9 cellular contexts compared by ENCODE assay signal in genomic region chr7:144391823-144392255, GRCh38. TPM values are rescaled to one million over a fixed set of nuclear protein-coding genes. Genes with fewer than 3 reads are reported as not detected.
A peak's percentile ranks its signal among the peaks of the same experiment; 100 is the strongest.
DNase-seq lines count a peak whose midpoint lies in the region; ATAC-seq, FAIRE-seq and TF ChIP-seq lines count a peak whose summit lies in the region.
"Had no signal": no experiment of that assay in that cellular context is flagged by ENCODE, and none has a peak within 500 bp of the region (broad histone marks: within the 10 kb centered on the region; RNA-seq: fewer than 3 reads in every experiment).

No MANE protein-coding gene starts in this region.

- in situ Hi-C loops in GM12878 (cut with MboI) = loop anchor here (25.0 kb wide), 1 partner anchor 480 kb away; the partner anchor contains the start of gene TCAF1

- no peaks in the 10 kb centered on the region for H4K20me1 ChIP-seq in GM12878 (ENCODE audit: control insufficient read depth, insufficient read depth)

- no peaks in the 10 kb centered on the region; the same call in 1 of the 2 replicates for H3K4me1 ChIP-seq in Caco-2
- no peaks in the 10 kb centered on the region for H3K4me1 ChIP-seq in GM12878 (ENCODE audit: control insufficient read depth, insufficient read depth, low read length)

- H3K36me3 ChIP-seq in Caco-2 (ENCODE audit: control insufficient read depth, insufficient read depth, low read length) (no peaks in the 10 kb centered on the region), GM12878 (ENCODE audit: control insufficient read depth in 2 of 2, insufficient read depth in 2 of 2, low read length in 1 of 2) (no peaks in the 10 kb centered on the region)

- TF ChIP-seq RAD21 in GM12878 (IDR thresholded peaks at IDR 0.05; ENCODE audit: insufficient read depth, low read depth, low read length) = peak; percentile 98

- CTCF ChIA-PET in Caco-2 (lab: Charles Lee) = interaction anchor here (0.7 kb wide), 1 partner anchor 1514 kb away, joined by 5 read pairs; no protein-coding TSS in a partner anchor
- CTCF ChIA-PET in GM12878 (lab: Yijun Ruan, JAX) = interaction anchor here (0.7 to 3.3 kb wide), 11 partner anchors 8 to 1975 kb away, joined by 3 to 14 read pairs (median 5); no protein-coding TSS in a partner anchor

- no peaks in the 10 kb centered on the region for H3K36me3 Mint-ChIP-seq in Caco-2 (ENCODE audit: insufficient read depth, unreplicated experiment)
- no peaks in the 10 kb centered on the region for H3K36me3 Mint-ChIP-seq in stimulated activated effector memory CD8-positive, alpha-beta T cell treated with anti-CD3 and anti-CD28 coated beads, Interleukin-12 subunit alpha, Interleukin-12 subunit beta, amount 100 ng/mL, for 72 hours

- TF ChIP-seq EP300 in GM12878 (IDR thresholded peaks at IDR 0.05; ENCODE audit: borderline replicate concordance in 1 of 2, control insufficient read depth in 1 of 2, low read depth in 2 of 2, low read length in 2 of 2) = no peak

- peak in 1 of 2 experiments; percentile 39 for DNase-seq in Caco-2
- DNase-seq in NCI-H748 (lab: John Stamatoyannopoulos, UW; ENCODE audit: unreplicated experiment) = peak; percentile 43
- DNase-seq in GM12878 (ENCODE audit: low read depth, low spot score) = no peak
- DNase-seq in iPS-NIHi11 (ENCODE audit: low spot score) = peak; percentile 62
- DNase-seq in stimulated activated effector memory CD8-positive, alpha-beta T cell treated with anti-CD3 and anti-CD28 coated beads, Interleukin-12 subunit alpha, Interleukin-12 subunit beta, amount 100 ng/mL, for 72 hours (ENCODE audit: low spot score in 2 of 2) = no peak

- H3K4me3 Mint-ChIP-seq in Caco-2 (ENCODE audit: unreplicated experiment) = no peak overlapping the region
- H3K4me3 Mint-ChIP-seq in stimulated activated effector memory CD8-positive, alpha-beta T cell treated with anti-CD3 and anti-CD28 coated beads, Interleukin-12 subunit alpha, Interleukin-12 subunit beta, amount 100 ng/mL, for 72 hours = no peak overlapping the region

- H3K4me2 ChIP-seq in GM12878 (ENCODE audit: control insufficient read depth, insufficient read depth) = peak overlapping the region; percentile 31

- TF ChIP-seq POLR2A in GM12878 (IDR thresholded peaks at IDR 0.05; ENCODE audit: low read depth, low read length) = no peak

- POLR2A ChIA-PET in Caco-2 (lab: Charles Lee) = no interaction called here
- POLR2A ChIA-PET in GM12878 (lab: Charles Lee) = no interaction called here

- no peaks in the 10 kb centered on the region for H3K27me3 ChIP-seq in Caco-2 (replicated peaks; ENCODE audit: control insufficient read depth, insufficient read depth, low read length)
- no peaks in the 10 kb centered on the region for H3K27me3 ChIP-seq in GM12878 (replicated peaks in 1 of 2; ENCODE audit: control insufficient read depth in 2 of 2, insufficient read depth in 2 of 2, low read length in 1 of 2)

- no peak for FAIRE-seq in GM12878 (lab: Jason Lieb, UNC)

- H3K9me3 Mint-ChIP-seq in Caco-2 (ENCODE audit: unreplicated experiment) = no peaks in the 10 kb centered on the region
- no peaks in the 10 kb centered on the region for H3K9me3 Mint-ChIP-seq in stimulated activated effector memory CD8-positive, alpha-beta T cell treated with anti-CD3 and anti-CD28 coated beads, Interleukin-12 subunit alpha, Interleukin-12 subunit beta, amount 100 ng/mL, for 72 hours

- H2AFZ ChIP-seq in GM12878 (ENCODE audit: control insufficient read depth, low read depth, low read length) = peak overlapping the region; percentile 66

- H3K4me3 ChIP-seq in Caco-2 (ENCODE audit: low read depth, low read length) (no peak overlapping the region), GM12878 (no peak overlapping the region)

- H3K27ac ChIP-seq in GM12878 (ENCODE audit: control insufficient read depth, insufficient read depth) = no peak overlapping the region

- H3K27ac Mint-ChIP-seq in Caco-2 (ENCODE audit: unreplicated experiment) = no peak overlapping the region
- no peak overlapping the region for H3K27ac Mint-ChIP-seq in stimulated activated effector memory CD8-positive, alpha-beta T cell treated with anti-CD3 and anti-CD28 coated beads, Interleukin-12 subunit alpha, Interleukin-12 subunit beta, amount 100 ng/mL, for 72 hours

- no peaks in the 10 kb centered on the region for H3K9me3 ChIP-seq in Caco-2
- no peaks in the 10 kb centered on the region for H3K9me3 ChIP-seq in GM12878 (replicated peaks; ENCODE audit: control insufficient read depth, insufficient read depth, low read length)

- BruUV-seq in Caco-2 (replicated peaks; lab: Mats Ljungman, UMichigan) = no TSS peak
- BruUV-seq in GM12878 (replicated peaks; lab: Mats Ljungman, UMichigan) = no TSS peak

- peaks cover 3% of the 10 kb centered on the region for H3K27me3 Mint-ChIP-seq in Caco-2 (ENCODE audit: insufficient read depth, unreplicated experiment)

- TF ChIP-seq CTCF in Caco-2 (IDR thresholded peaks at IDR 0.05; ENCODE audit: insufficient read depth in 1 of 2, low read depth in 1 of 2, low read length in 1 of 2, severe bottlenecking in 1 of 2, unreplicated experiment in 1 of 2) = peak; percentile 65 to 69
- peak; percentile 56 to 75 (median 71) for TF ChIP-seq CTCF in GM12878 (IDR thresholded peaks at IDR 0.05 in 2 of 3, conservative IDR thresholded peaks at IDR 0.05 in 1 of 3; ENCODE audit: control insufficient read depth in 2 of 3, extremely low read depth in 1 of 3, insufficient read depth in 1 of 3, low read depth in 3 of 3, low read length in 3 of 3)

- 0% methylated on average over 8 of the region's 8 CpGs for WGBS in GM12878 (ENCODE audit: insufficient coverage, insufficient replicate concordance, low lambda C conversion rate, missing lambda C conversion rate)

- no peak overlapping the region for H3K9ac ChIP-seq in GM12878 (ENCODE audit: control insufficient read depth, insufficient read depth, low read length)

- no peaks in the 10 kb centered on the region for H3K79me2 ChIP-seq in GM12878 (ENCODE audit: control insufficient read depth, insufficient read depth, low read length)

- H3K4me1 Mint-ChIP-seq in Caco-2 (ENCODE audit: low read depth, unreplicated experiment) = peaks cover 13% of the 10 kb centered on the region
- no peaks in the 10 kb centered on the region for H3K4me1 Mint-ChIP-seq in stimulated activated effector memory CD8-positive, alpha-beta T cell treated with anti-CD3 and anti-CD28 coated beads, Interleukin-12 subunit alpha, Interleukin-12 subunit beta, amount 100 ng/mL, for 72 hours

- SMC1A ChIA-PET in GM12878 (lab: Charles Lee; ENCODE audit: uncharacterized antibody, unreplicated experiment) = interaction anchor here (0.8 to 1.5 kb wide), 4 partner anchors 9 to 214 kb away, joined by 3 to 6 read pairs (median 4); no protein-coding TSS in a partner anchor

- intact Hi-C loops in Caco-2 (cut with micrococcal nuclease; ENCODE audit: unreplicated experiment) (loop anchor here (2.0 kb wide), 1 partner anchor 45 kb away; no protein-coding TSS in a partner anchor), GM12878 (cut with micrococcal nuclease; ENCODE audit: unreplicated experiment) (loop anchor here (5.0 kb wide), 2 partner anchors 45 to 215 kb away; no protein-coding TSS in a partner anchor)

- RAD21 ChIA-PET in GM12878 (lab: Charles Lee; ENCODE audit: unreplicated experiment) = interaction anchor here (2.0 kb wide), 1 partner anchor 45 kb away, joined by 6 read pairs; no protein-coding TSS in a partner anchor

- ATAC-seq in GM18861 (IDR thresholded peaks at IDR 0.05; ENCODE audit: unreplicated experiment) (peak; percentile 58), HG03103 (IDR thresholded peaks at IDR 0.05; ENCODE audit: low read depth, unreplicated experiment) (peak; percentile 75), GM12878 (peak; percentile 92), GM18858 (IDR thresholded peaks at IDR 0.05; ENCODE audit: unreplicated experiment) (no peak)
- ATAC-seq in stimulated activated effector memory CD8-positive, alpha-beta T cell treated with anti-CD3 and anti-CD28 coated beads, Interleukin-12 subunit alpha, Interleukin-12 subunit beta, amount 100 ng/mL, for 72 hours = peak; percentile 69

TF ChIP-seq in GM12878, 131 proteins besides CTCF, POLR2A, EP300 and RAD21:
- TF ChIP-seq SMC3 (IDR thresholded peaks at IDR 0.05; ENCODE audit: borderline replicate concordance, low read length) = peak; percentile 93
- TF ChIP-seq RFX5 (IDR thresholded peaks at IDR 0.05; ENCODE audit: low read depth, low read length) = no peak

RNA-seq across cellular contexts. Expression of gene NOBOX, which starts 11.7 kb away (rescaled TPM):
- not detected in 2 replicates for total RNA-seq in Caco-2 (2022)
- not detected in 2 replicates for total RNA-seq in GM12878 (2013; cell fraction: nucleolus; rRNA removed)
- not detected in 2 replicates for total RNA-seq in GM12878 (2014; rRNA removed)
- total RNA-seq in GM12878 (2014; rRNA removed; fragmentation: Illumina TruSeq; extraction: Trizol) = not detected in 2 replicates
- not detected in 2 replicates for total RNA-seq in GM12878 (2021)
- not detected for polyA plus RNA-seq in GM12878 (2011; ENCODE audit: low read depth)
- polyA plus RNA-seq in GM12878 (2011; rRNA removed) = not detected in 2 replicates
- polyA plus RNA-seq in GM12878 (2011; cell fraction: cytosol; rRNA removed) = not detected in 2 replicates
- polyA plus RNA-seq in GM12878 (2011; cell fraction: nucleus; rRNA removed) = not detected in 2 replicates
- not detected in 2 replicates for polyA plus RNA-seq in GM12878 (2012)
- polyA plus RNA-seq in GM12878 (2014; fragmentation: Illumina TruSeq; extraction: Trizol) = not detected in 2 replicates
- polyA plus RNA-seq in GM12878 (2014; fragmentation: Nextera tagmentation; extraction: Ambion mirVana) = not detected
- not detected in 2 replicates for polyA plus RNA-seq in GM12878 (2014; rRNA removed)
- not detected for polyA plus RNA-seq in GM12878 (2016; fragmentation: Nextera tagmentation; extraction: Ambion mirVana)
- polyA minus RNA-seq in GM12878 (2011; rRNA and poly(A)+ RNA removed) = not detected in 2 replicates
- not detected in 2 replicates for polyA minus RNA-seq in GM12878 (2011; cell fraction: cytosol; rRNA and poly(A)+ RNA removed)
- not detected in 2 replicates for polyA minus RNA-seq in GM12878 (2011; cell fraction: nucleus; rRNA and poly(A)+ RNA removed)
- total RNA-seq: temporal lobe had no signal

RNA-seq across cellular contexts. Expression of gene ARHGEF5, which starts 36.6 kb away (rescaled TPM):
- total RNA-seq in Caco-2 (2022) = 21.4 and 26.4 TPM in 2 replicates
- total RNA-seq in GM12878 (2013; cell fraction: nucleolus; rRNA removed) = 11.0 and 12.1 TPM in 2 replicates
- total RNA-seq in GM12878 (2014; rRNA removed) = 6.9 and 7.6 TPM in 2 replicates
- total RNA-seq in GM12878 (2014; rRNA removed; fragmentation: Illumina TruSeq; extraction: Trizol) = 6.1 and 6.5 TPM in 2 replicates
- total RNA-seq in GM12878 (2021) = 15.8 and 17.2 TPM in 2 replicates
- 3.3 TPM for polyA plus RNA-seq in GM12878 (2011; ENCODE audit: low read depth)
- 3.2 and 4.2 TPM in 2 replicates for polyA plus RNA-seq in GM12878 (2011; rRNA removed)
- polyA plus RNA-seq in GM12878 (2011; cell fraction: cytosol; rRNA removed) = 5.9 and 6.3 TPM in 2 replicates
- 10.7 and 11.0 TPM in 2 replicates for polyA plus RNA-seq in GM12878 (2011; cell fraction: nucleus; rRNA removed)
- polyA plus RNA-seq in GM12878 (2012) = 4.7 and 5.2 TPM in 2 replicates
- polyA plus RNA-seq in GM12878 (2014; fragmentation: Illumina TruSeq; extraction: Trizol) = 8.3 and 11.0 TPM in 2 replicates
- polyA plus RNA-seq in GM12878 (2014; fragmentation: Nextera tagmentation; extraction: Ambion mirVana) = 1 to 10 TPM; 1.6 to 3.1 TPM
- 11.7 and 14.3 TPM in 2 replicates for polyA plus RNA-seq in GM12878 (2014; rRNA removed)
- polyA plus RNA-seq in GM12878 (2016; fragmentation: Nextera tagmentation; extraction: Ambion mirVana) = 1 to 10 TPM; 8.0 to 9.5 TPM
- polyA minus RNA-seq in GM12878 (2011; rRNA and poly(A)+ RNA removed) = 8.8 and 10.4 TPM in 2 replicates
- polyA minus RNA-seq in GM12878 (2011; cell fraction: cytosol; rRNA and poly(A)+ RNA removed) = 2.0 and 2.4 TPM in 2 replicates
- polyA minus RNA-seq in GM12878 (2011; cell fraction: nucleus; rRNA and poly(A)+ RNA removed) = 7.7 and 14.2 TPM in 2 replicates

Comparison
In these comparisons a context has a peak if more than half of its experiments do, and no peak if none do; other contexts are left out.
1. DNase-seq: peak in NCI-H748 (single experiment) and iPS-NIHi11 (single experiment); none in GM12878 (single experiment) and stimulated activated effector memory CD8-positive, alpha-beta T cell treated with anti-CD3 and anti-CD28 coated beads, Interleukin-12 subunit alpha, Interleukin-12 subunit beta, amount 100 ng/mL, for 72 hours (0 of 2).